Comparison of ENCODE assay signal across 1 cellular context in genomic region chr16:69413045-69413664, GRCh38.
TF ChIP-seq lines count a peak whose summit lies in the region.

No MANE protein-coding gene starts in this region.

TF ChIP-seq in HepG2, 621 proteins besides CTCF, POLR2A, EP300 and RAD21 (continued from another document and continues in another):
- TF ChIP-seq ZBTB43 (CRISPR knock-in tag; conservative IDR thresholded peaks at IDR 0.05), result 0 out of 2 replicates have a peak, but pooled peaks have one; percentile 40
- TF ChIP-seq PATZ1 (CRISPR knock-in tag; IDR thresholded peaks at IDR 0.05), result peak; percentile 38; the same call in 1 of the 2 replicates
- TF ChIP-seq PAXIP1 (CRISPR knock-in tag; conservative IDR thresholded peaks at IDR 0.05), result peak; percentile 90
- TF ChIP-seq SMARCC2 (IDR thresholded peaks at IDR 0.05), result no peak
- TF ChIP-seq RXRB (CRISPR knock-in tag; IDR thresholded peaks at IDR 0.05; ENCODE audit: borderline replicate concordance), result peak; percentile 77
- peak; percentile 83 for TF ChIP-seq ZGPAT (CRISPR knock-in tag; IDR thresholded peaks at IDR 0.05)
- peak; percentile 38; the same call in 1 of the 2 replicates for TF ChIP-seq TBX2 (CRISPR knock-in tag; IDR thresholded peaks at IDR 0.05; ENCODE audit: borderline replicate concordance)
- TF ChIP-seq MEIS1 (CRISPR knock-in tag; IDR thresholded peaks at IDR 0.05; ENCODE audit: borderline replicate concordance), result peak; percentile 61; the same call in 1 of the 2 replicates
- 0 out of 2 replicates have a peak, but pooled peaks have one; percentile 28 for TF ChIP-seq TFDP1 (CRISPR knock-in tag; IDR thresholded peaks at IDR 0.05; ENCODE audit: borderline replicate concordance)
- peak; percentile 28; the same call in 1 of the 2 replicates for TF ChIP-seq GMEB1 (CRISPR knock-in tag; IDR thresholded peaks at IDR 0.05; ENCODE audit: borderline replicate concordance)
- peak; percentile 15 for TF ChIP-seq XRCC5 (optimal IDR thresholded peaks at IDR 0.05; ENCODE audit: low read length)
- peak; percentile 17 for TF ChIP-seq ZNF407 (CRISPR knock-in tag; IDR thresholded peaks at IDR 0.05; ENCODE audit: not compliant biosample characterization)
- peak; percentile 31; the same call in 1 of the 2 replicates for TF ChIP-seq ZKSCAN8 (CRISPR knock-in tag; IDR thresholded peaks at IDR 0.05; ENCODE audit: borderline replicate concordance)
- no peak for TF ChIP-seq ZBTB21 (CRISPR knock-in tag; IDR thresholded peaks at IDR 0.05)
- TF ChIP-seq ZUFSP (CRISPR knock-in tag; IDR thresholded peaks at IDR 0.05; ENCODE audit: borderline replicate concordance), result no peak
- TF ChIP-seq ZHX2 (IDR thresholded peaks at IDR 0.05; ENCODE audit: low read depth), result no peak
- no peak for TF ChIP-seq ZHX2 (CRISPR knock-in tag; IDR thresholded peaks at IDR 0.05; ENCODE audit: borderline replicate concordance)
- peak; percentile 88 for TF ChIP-seq PHF5A (CRISPR knock-in tag; IDR thresholded peaks at IDR 0.05; ENCODE audit: low read depth, unreplicated experiment)
